8 cellular contexts compared by ENCODE assay signal in genomic region chrX:150486011-150486410, GRCh38.
DNase-seq lines count a peak whose midpoint lies in the region; TF ChIP-seq lines count a peak whose summit lies in the region.

No MANE protein-coding gene starts in this region.

- no peak overlapping the region for H2BK5ac ChIP-seq in mesendoderm (ENCODE audit: low read length)

- H3K79me1 ChIP-seq in mesendoderm (ENCODE audit: low read length): no peaks in the 10 kb centered on the region

- no peak overlapping the region for H2BK120ac ChIP-seq in mesendoderm (ENCODE audit: low read depth, low read length)

- H3K36me3 ChIP-seq in mesendoderm (ENCODE audit: control insufficient read depth, insufficient read depth, low read length): no peaks in the 10 kb centered on the region

- H4K8ac ChIP-seq in mesendoderm (ENCODE audit: low read depth, low read length): no peak overlapping the region

- no peak overlapping the region for H3K9ac ChIP-seq in mesendoderm (ENCODE audit: low read length)

- H3K27ac ChIP-seq in dorsolateral prefrontal cortex: peak overlapping the region in 1 of 59 donors; percentile 29
- no peak overlapping the region for H3K27ac ChIP-seq in mesendoderm (ENCODE audit: low read depth, low read length)
- H3K27ac ChIP-seq in substantia nigra (ENCODE audit: low read depth, low read length, poor library complexity, severe bottlenecking): no peak overlapping the region

- no peak overlapping the region for H3K4me3 ChIP-seq in dorsolateral prefrontal cortex
- no peak overlapping the region for H3K4me3 ChIP-seq in mesendoderm (ENCODE audit: low read length)

- no peaks in the 10 kb centered on the region for H3K27me3 Mint-ChIP-seq in activated CD4-positive, alpha-beta T cell treated with anti-CD3 and anti-CD28 coated beads, Interleukin-2, amount 10 ng/mL, durations not matched to agents 24 days and 14 days

- intact Hi-C loops in activated CD4-positive, alpha-beta T cell treated with anti-CD3 and anti-CD28 coated beads, Interleukin-2, amount 10 ng/mL, durations not matched to agents 24 days and 14 days (cut with micrococcal nuclease): loop anchor here (2.0 to 5.0 kb wide), 2 partner anchors 39 to 101 kb away; no protein-coding TSS in a partner anchor
- intact Hi-C loops in dorsolateral prefrontal cortex (cut with DNase I): loop anchor here (2.0 to 5.0 kb wide), 2 partner anchors 121 to 124 kb away; partner anchors contain the start of gene MAMLD1 (in 1 of the 2)

- peaks cover 32% of the 10 kb centered on the region for H3K36me3 Mint-ChIP-seq in activated CD4-positive, alpha-beta T cell treated with anti-CD3 and anti-CD28 coated beads, Interleukin-2, amount 10 ng/mL, durations not matched to agents 24 days and 14 days (ENCODE audit: low read depth)

- no peak overlapping the region for H3K56ac ChIP-seq in mesendoderm (ENCODE audit: low read length)

- H3K23ac ChIP-seq in mesendoderm (ENCODE audit: low read length): no peak overlapping the region

- no peaks in the 10 kb centered on the region for H3K79me2 ChIP-seq in mesendoderm (ENCODE audit: control insufficient read depth, insufficient read depth, low read length)

- no peak overlapping the region for H2BK15ac ChIP-seq in mesendoderm (replicated peaks; ENCODE audit: low read depth)

- no peak overlapping the region for H3K4me2 ChIP-seq in mesendoderm (ENCODE audit: low read length)

- H3K4me3 Mint-ChIP-seq in activated CD4-positive, alpha-beta T cell treated with anti-CD3 and anti-CD28 coated beads, Interleukin-2, amount 10 ng/mL, durations not matched to agents 24 days and 14 days: no peak overlapping the region

- peak in 55 of 56 donors; percentile 36 to 77 (median 64) for TF ChIP-seq CTCF in dorsolateral prefrontal cortex (IDR thresholded peaks at IDR 0.05 in 54 of 56, conservative IDR thresholded peaks at IDR 0.05 in 2 of 56; ENCODE audit: low read depth in 1 of 56, partially characterized antibody in 56 of 56)

- H3K4me1 ChIP-seq in mesendoderm (ENCODE audit: control insufficient read depth, low read depth, low read length): no peaks in the 10 kb centered on the region

- no peak overlapping the region for H3K27ac Mint-ChIP-seq in activated CD4-positive, alpha-beta T cell treated with anti-CD3 and anti-CD28 coated beads, Interleukin-2, amount 10 ng/mL, durations not matched to agents 24 days and 14 days

- no peak overlapping the region for H2AK5ac ChIP-seq in mesendoderm (ENCODE audit: low read length)

- peak; percentile 9 to 42 for DNase-seq in NCI-H524 (lab: John Stamatoyannopoulos, UW)
- no peak for DNase-seq in NCI-H524 treated with DMSO at 0.1 percent for 48 hours (lab: John Stamatoyannopoulos, UW)
- DNase-seq in M059J (ENCODE audit: low read depth): peak; percentile 57
- peak; percentile 86 for DNase-seq in activated CD4-positive, alpha-beta T cell treated with anti-CD3 and anti-CD28 coated beads, Interleukin-2, amount 10 ng/mL, durations not matched to agents 24 days and 14 days
- peak in 7 of 10 donors; percentile 45 to 69 (median 65) for DNase-seq in dorsolateral prefrontal cortex
- peak; percentile 62 for DNase-seq in mesendoderm
- DNase-seq in substantia nigra (lab: John Stamatoyannopoulos, UW): peak in 41 of 49 donors; percentile 1 to 73 (median 33)
- DNase-seq in GM19238 (ENCODE audit: insufficient read length, low spot score): no peak

- peaks cover 0 to 47% (median 2%) of the 10 kb centered on the region in 45 donors for H3K27me3 ChIP-seq in dorsolateral prefrontal cortex
- no peaks in the 10 kb centered on the region for H3K27me3 ChIP-seq in mesendoderm (ENCODE audit: insufficient read depth, low read length, poor library complexity)

- H3K9me3 Mint-ChIP-seq in activated CD4-positive, alpha-beta T cell treated with anti-CD3 and anti-CD28 coated beads, Interleukin-2, amount 10 ng/mL, durations not matched to agents 24 days and 14 days: no peaks in the 10 kb centered on the region

- H3K4me1 Mint-ChIP-seq in activated CD4-positive, alpha-beta T cell treated with anti-CD3 and anti-CD28 coated beads, Interleukin-2, amount 10 ng/mL, durations not matched to agents 24 days and 14 days: peaks cover 38% of the 10 kb centered on the region

- no peak overlapping the region for H4K5ac ChIP-seq in mesendoderm (ENCODE audit: low read length)

- WGBS in mesendoderm (ENCODE audit: extremely low coverage, insufficient coverage, low lambda C conversion rate): no CpG with 5 or more reads among the region's 3 CpGs

- no peak overlapping the region for H3K4ac ChIP-seq in mesendoderm (ENCODE audit: low read depth, low read length)

- H3K18ac ChIP-seq in mesendoderm (ENCODE audit: low read length): no peak overlapping the region

Comparison
In these comparisons a context has a peak if more than half of its experiments do, and no peak if none do; other contexts are left out.
1. DNase-seq: peak in NCI-H524 (2 of 2), M059J (single experiment), activated CD4-positive, alpha-beta T cell treated with anti-CD3 and anti-CD28 coated beads, Interleukin-2, amount 10 ng/mL, durations not matched to agents 24 days and 14 days (single experiment), dorsolateral prefrontal cortex (7 of 10), mesendoderm (single experiment) and substantia nigra (41 of 49); none in NCI-H524 treated with DMSO at 0.1 percent for 48 hours (single experiment) and GM19238 (single experiment).